In the genomic region with DNA sequence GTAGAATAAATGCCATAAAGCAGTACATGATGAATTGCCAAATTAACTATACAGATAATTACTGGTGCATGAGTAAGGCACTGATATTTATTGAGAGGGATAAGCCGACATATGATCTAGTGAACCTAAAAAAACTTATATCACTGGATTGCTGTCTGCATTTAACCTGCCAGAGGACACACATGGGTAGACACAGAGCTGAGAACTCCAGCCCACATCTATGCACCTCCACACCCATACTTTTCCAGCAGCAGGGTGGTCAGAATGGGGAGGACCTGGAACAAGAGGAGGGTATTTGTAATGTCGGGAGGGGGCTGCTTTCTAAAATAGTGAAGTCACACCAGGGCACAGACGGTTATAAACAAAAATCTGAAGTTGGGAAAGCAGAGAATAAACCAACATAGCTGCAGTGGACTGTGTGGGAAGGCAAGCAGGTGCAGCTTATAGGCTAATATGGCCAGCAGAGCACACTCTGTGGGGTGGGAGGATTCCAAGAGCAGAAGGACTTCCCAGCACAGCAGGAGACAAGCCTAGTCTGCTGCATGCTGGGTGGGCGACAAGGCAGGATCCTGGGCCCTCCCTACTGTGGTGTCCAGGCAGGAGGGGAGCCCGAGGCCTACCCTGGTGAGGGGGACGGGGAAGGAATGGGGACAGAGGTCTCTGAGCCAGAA, we compare ENCODE assay signal across 23 cellular contexts. TPM values are rescaled to one million over a fixed set of nuclear protein-coding genes. Genes with fewer than 3 reads are reported as not detected.
DNase-seq lines count a peak whose midpoint lies in the region; ATAC-seq and TF ChIP-seq lines count a peak whose summit lies in the region.
"Had no signal": no experiment of that assay in that cellular context is flagged by ENCODE, and none has a peak within 500 bp of the region (broad histone marks: within the 10 kb centered on the region; RNA-seq: fewer than 3 reads in every experiment).

No MANE protein-coding gene starts in this region.

- H3K9me3 Mint-ChIP-seq in activated naive CD4-positive, alpha-beta T cell treated with anti-CD3 and anti-CD28 coated beads, Interleukin-2, amount 50 U/mL, for 24 hours: no peaks in the 10 kb centered on the region
- peaks cover 1% of the 10 kb centered on the region for H3K9me3 Mint-ChIP-seq in activated naive CD4-positive, alpha-beta T cell treated with anti-CD3 and anti-CD28 coated beads for 36 hours
- H3K9me3 Mint-ChIP-seq in memory B cell: no peaks in the 10 kb centered on the region
- H3K9me3 Mint-ChIP-seq: CD8-positive, alpha-beta T cell had no signal

- no peak for DNase-seq in activated naive CD4-positive, alpha-beta T cell treated with anti-CD3 and anti-CD28 coated beads for 36 hours
- peak; percentile 29 to 74 (median 46) for DNase-seq in body of pancreas
- DNase-seq in memory B cell (ENCODE audit: low spot score in 2 of 2): no peak
- no peak for DNase-seq in substantia nigra (lab: John Stamatoyannopoulos, UW)
- DNase-seq in kidney glomerular epithelial cell (lab: John Stamatoyannopoulos, UW): no peak
- DNase-seq in mucosa of descending colon: no peak
- DNase-seq: Calu3; CD8-positive, alpha-beta T cell; DMS53; EL; GOT3; NCI-H1105; NCI-H1694 treated with DMSO at 0.1 percent for 48 hours; NCI-H2107; NCI-H345; NCI-H524 treated with DMSO at 0.1 percent for 48 hours; PC-9; SIG-M5 had no signal

- peaks cover 65% of the 10 kb centered on the region for H3K4me1 Mint-ChIP-seq in activated naive CD4-positive, alpha-beta T cell treated with anti-CD3 and anti-CD28 coated beads, Interleukin-2, amount 50 U/mL, for 24 hours
- H3K4me1 Mint-ChIP-seq in activated naive CD4-positive, alpha-beta T cell treated with anti-CD3 and anti-CD28 coated beads for 36 hours (ENCODE audit: low read depth): peaks cover 43% of the 10 kb centered on the region
- H3K4me1 Mint-ChIP-seq in memory B cell: peaks cover 32% of the 10 kb centered on the region

- no peaks in the 10 kb centered on the region for H3K27me3 Mint-ChIP-seq in activated naive CD4-positive, alpha-beta T cell treated with anti-CD3 and anti-CD28 coated beads, Interleukin-2, amount 50 U/mL, for 24 hours
- H3K27me3 Mint-ChIP-seq in activated naive CD4-positive, alpha-beta T cell treated with anti-CD3 and anti-CD28 coated beads for 36 hours (ENCODE audit: low read depth): no peaks in the 10 kb centered on the region
- no peaks in the 10 kb centered on the region for H3K27me3 Mint-ChIP-seq in memory B cell

- 58 to 62% methylated on average over 6 of the region's 6 CpGs for WGBS in body of pancreas, 2 donors

- H3K4me3 Mint-ChIP-seq in activated naive CD4-positive, alpha-beta T cell treated with anti-CD3 and anti-CD28 coated beads, Interleukin-2, amount 50 U/mL, for 24 hours: no peak overlapping the region
- no peak overlapping the region for H3K4me3 Mint-ChIP-seq in activated naive CD4-positive, alpha-beta T cell treated with anti-CD3 and anti-CD28 coated beads for 36 hours
- H3K4me3 Mint-ChIP-seq in memory B cell: no peak overlapping the region
- H3K4me3 Mint-ChIP-seq: CD8-positive, alpha-beta T cell had no signal

- H3K27ac ChIP-seq in body of pancreas: peak overlapping the region; percentile 17 to 47 (median 29)
- H3K27ac ChIP-seq in substantia nigra (ENCODE audit: low read depth, low read length, poor library complexity, severe bottlenecking): peak overlapping the region; percentile 56
- H3K27ac ChIP-seq: PC-9, RWPE1 had no signal

- no peaks in the 10 kb centered on the region for H3K36me3 ChIP-seq in body of pancreas (replicated peaks in 1 of 2; ENCODE audit: insufficient read depth in 1 of 2, low read depth in 2 of 2)
- H3K36me3 ChIP-seq in mucosa of descending colon (ENCODE audit: low read depth): no peaks in the 10 kb centered on the region

- no peaks in the 10 kb centered on the region for H3K9me3 ChIP-seq in body of pancreas
- no peaks in the 10 kb centered on the region for H3K9me3 ChIP-seq in mucosa of descending colon

- H3K27ac Mint-ChIP-seq in activated naive CD4-positive, alpha-beta T cell treated with anti-CD3 and anti-CD28 coated beads, Interleukin-2, amount 50 U/mL, for 24 hours: peak overlapping the region; percentile 9
- no peak overlapping the region for H3K27ac Mint-ChIP-seq in activated naive CD4-positive, alpha-beta T cell treated with anti-CD3 and anti-CD28 coated beads for 36 hours
- H3K27ac Mint-ChIP-seq in memory B cell: peak overlapping the region; percentile 25
- H3K27ac Mint-ChIP-seq: CD8-positive, alpha-beta T cell had no signal

- CTCF ChIA-PET in activated naive CD4-positive, alpha-beta T cell treated with anti-CD3 and anti-CD28 coated beads for 36 hours (lab: Charles Lee): no interaction called here

- TF ChIP-seq CTCF in body of pancreas (IDR thresholded peaks at IDR 0.05): no peak
- no peak for TF ChIP-seq CTCF in mucosa of descending colon (IDR thresholded peaks at IDR 0.05)

- H3K27me3 ChIP-seq in body of pancreas: no peaks in the 10 kb centered on the region

- H3K36me3 Mint-ChIP-seq in activated naive CD4-positive, alpha-beta T cell treated with anti-CD3 and anti-CD28 coated beads, Interleukin-2, amount 50 U/mL, for 24 hours: peaks cover 6% of the 10 kb centered on the region
- H3K36me3 Mint-ChIP-seq in activated naive CD4-positive, alpha-beta T cell treated with anti-CD3 and anti-CD28 coated beads for 36 hours (ENCODE audit: low read depth): peaks cover 1% of the 10 kb centered on the region
- peaks cover 11% of the 10 kb centered on the region for H3K36me3 Mint-ChIP-seq in memory B cell

- H3K4me3 ChIP-seq in body of pancreas (no peak overlapping the region), mucosa of descending colon (no peak overlapping the region)
- H3K4me3 ChIP-seq: GM12878, K562, PC-9 had no signal

- peak; percentile 73 for ATAC-seq in body of pancreas
- no peak for ATAC-seq in memory B cell (ENCODE audit: low read depth)
- no peak for ATAC-seq in esophagus mucosa
- ATAC-seq in mucosa of descending colon: no peak
- ATAC-seq: CD8-positive, alpha-beta T cell; GM12878 had no signal

- TF ChIP-seq POLR2A in body of pancreas (IDR thresholded peaks at IDR 0.05): no peak

- H3K4me1 ChIP-seq in body of pancreas (peaks cover 17% of the 10 kb centered on the region), mucosa of descending colon (ENCODE audit: low read depth) (no peaks in the 10 kb centered on the region)

- intact Hi-C loops in activated naive CD4-positive, alpha-beta T cell treated with anti-CD3 and anti-CD28 coated beads for 36 hours (cut with micrococcal nuclease): no loop called here
- intact Hi-C loops in body of pancreas (cut with DNase I): no loop called here
- intact Hi-C loops in mucosa of descending colon (cut with DNase I, micrococcal nuclease): no loop called here

RNA-seq across cellular contexts. Expression of a gene that starts 17.2 kb away (rescaled TPM):
- 10 to 100 TPM in 1 of 2 experiments, 1 to 10 TPM in 1; 9.5 to 10.4 TPM for total RNA-seq in activated naive CD4-positive, alpha-beta T cell treated with anti-CD3 and anti-CD28 coated beads for 36 hours
- 10 to 100 TPM in 1 of 2 donors, 1 to 10 TPM in 1; 8.6 to 18.8 TPM for total RNA-seq in body of pancreas
- 1.2 TPM for total RNA-seq in esophagus mucosa
- 10 to 100 TPM in 1 of 3 donors, 1 to 10 TPM in 2; 5.0 to 19.0 (median 5.4) TPM for total RNA-seq in mucosa of descending colon

Comparison
In these comparisons a context has a peak if more than half of its experiments do, and no peak if none do; other contexts are left out.
1. DNase-seq: peak in body of pancreas (4 of 4); none in activated naive CD4-positive, alpha-beta T cell treated with anti-CD3 and anti-CD28 coated beads for 36 hours (single experiment), memory B cell (0 of 2), substantia nigra (0 of 49), kidney glomerular epithelial cell (single experiment) and mucosa of descending colon (0 of 3).